Comparison of ENCODE assay signal across 24 cellular contexts in the genomic region with DNA sequence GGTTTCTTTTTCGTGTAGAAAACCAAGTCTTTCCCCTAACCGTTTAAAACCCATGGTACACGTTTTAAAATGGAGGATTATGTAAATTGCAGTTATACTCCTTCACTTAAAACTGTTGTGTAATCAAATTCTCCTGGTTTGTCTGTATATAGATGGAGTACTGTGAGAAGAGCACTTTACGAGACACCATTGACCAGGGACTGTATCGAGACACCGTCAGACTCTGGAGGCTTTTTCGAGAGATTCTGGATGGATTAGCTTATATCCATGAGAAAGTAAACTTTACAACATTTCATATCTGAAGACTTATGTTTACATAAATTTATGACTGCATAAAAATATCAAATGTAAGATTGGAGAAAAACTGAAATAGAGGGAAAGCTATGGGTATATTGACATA.
"Had no signal": no experiment of that assay in that cellular context is flagged by ENCODE, and none has a peak within 500 bp of the region (broad histone marks: within the 10 kb centered on the region; RNA-seq: fewer than 3 reads in every experiment).

No MANE protein-coding gene starts in this region.

- H3K9me3 ChIP-seq: lower lobe of right lung, ovary, right atrium auricular region, right lobe of liver, tibial nerve, uterus had no signal

- H3K79me2 ChIP-seq: hepatocyte had no signal

- H3K27me3 Mint-ChIP-seq: naive thymus-derived CD4-positive, alpha-beta T cell; natural killer cell treated with Interleukin-12 subunit alpha and Interleukin-12 subunit beta and Interleukin-15 and Interleukin-18, amount 100 ng/mL, for 72 hours; progenitor cell of endocrine pancreas; stimulated activated memory B cell treated with anti-CD40 and anti-IgM and Interleukin-4, amounts not matched to agents 10 μg/mL and 1 μg/mL and 100 μg/mL, for 72 hours; stimulated activated naive CD8-positive, alpha-beta T cell treated with anti-CD3 and anti-CD28 coated beads, Interleukin-15, amount 100 ng/mL, for 72 hours; type B pancreatic cell had no signal

- DNase-seq: islet precursor cell; lower lobe of right lung; mammary epithelial cell; mesendoderm; naive thymus-derived CD4-positive, alpha-beta T cell; ovary; right lobe of liver; stimulated activated CD4-positive, alpha-beta T cell treated with anti-CD3 and anti-CD28 coated beads, Interleukin-2, amount 100 ng/mL, for 24 hours; stimulated activated CD4-positive, alpha-beta T cell treated with anti-CD3 and anti-CD28 coated beads, Interleukin-4, amount 100 ng/mL, for 4 hours; stimulated activated CD8-positive, alpha-beta memory T cell treated with anti-CD3 and anti-CD28 coated beads, Interleukin-4, amount 100 ng/mL, for 48 hours; stimulated activated naive CD4-positive, alpha-beta T cell treated with Interleukin-2 at 50 U/mL for 16 hours; stimulated activated naive CD8-positive, alpha-beta T cell treated with anti-CD3 and anti-CD28 coated beads, Interleukin-15, amount 100 ng/mL, for 72 hours; substantia nigra; uterus had no signal

- ATAC-seq: left lobe of liver; lower lobe of right lung; naive thymus-derived CD4-positive, alpha-beta T cell; natural killer cell treated with Interleukin-12 subunit alpha and Interleukin-12 subunit beta and Interleukin-15 and Interleukin-18, amount 100 ng/mL, for 72 hours; right lobe of liver; stimulated activated memory B cell treated with anti-CD40 and anti-IgM and Interleukin-4, amounts not matched to agents 10 μg/mL and 1 μg/mL and 100 μg/mL, for 72 hours; stimulated activated naive CD8-positive, alpha-beta T cell treated with anti-CD3 and anti-CD28 coated beads, Interleukin-15, amount 100 ng/mL, for 72 hours had no signal

- H3K9me3 Mint-ChIP-seq: natural killer cell treated with Interleukin-12 subunit alpha and Interleukin-12 subunit beta and Interleukin-15 and Interleukin-18, amount 100 ng/mL, for 72 hours; stimulated activated memory B cell treated with anti-CD40 and anti-IgM and Interleukin-4, amounts not matched to agents 10 μg/mL and 1 μg/mL and 100 μg/mL, for 72 hours had no signal

- H3K4me3 Mint-ChIP-seq: mesothelial cell of epicardium; naive thymus-derived CD4-positive, alpha-beta T cell; natural killer cell treated with Interleukin-12 subunit alpha and Interleukin-12 subunit beta and Interleukin-15 and Interleukin-18, amount 100 ng/mL, for 72 hours; stimulated activated memory B cell treated with anti-CD40 and anti-IgM and Interleukin-4, amounts not matched to agents 10 μg/mL and 1 μg/mL and 100 μg/mL, for 72 hours; stimulated activated naive CD8-positive, alpha-beta T cell treated with anti-CD3 and anti-CD28 coated beads, Interleukin-15, amount 100 ng/mL, for 72 hours; type B pancreatic cell had no signal

- H3K27ac ChIP-seq: hepatocyte, lower lobe of right lung, ovary, right atrium auricular region, right lobe of liver, tibial nerve, uterus had no signal

- H3K4me3 ChIP-seq: hepatocyte, lower lobe of right lung, ovary, right atrium auricular region, right lobe of liver, smooth muscle cell, tibial nerve, uterus had no signal

- H2AFZ ChIP-seq: hepatocyte had no signal

- H3K27me3 ChIP-seq: hepatocyte, ovary, right atrium auricular region, right lobe of liver, tibial nerve, uterus had no signal

- H3K36me3 ChIP-seq: ovary, uterus had no signal

- H3K4me1 ChIP-seq: lower lobe of right lung, right atrium auricular region, right lobe of liver, tibial nerve, uterus had no signal

- H3K4me2 ChIP-seq: hepatocyte, smooth muscle cell had no signal

- H3K4me1 Mint-ChIP-seq: mesothelial cell of epicardium; naive thymus-derived CD4-positive, alpha-beta T cell; stimulated activated memory B cell treated with anti-CD40 and anti-IgM and Interleukin-4, amounts not matched to agents 10 μg/mL and 1 μg/mL and 100 μg/mL, for 72 hours; stimulated activated naive CD8-positive, alpha-beta T cell treated with anti-CD3 and anti-CD28 coated beads, Interleukin-15, amount 100 ng/mL, for 72 hours had no signal

- H3K27ac Mint-ChIP-seq: mesothelial cell of epicardium; naive thymus-derived CD4-positive, alpha-beta T cell; natural killer cell treated with Interleukin-12 subunit alpha and Interleukin-12 subunit beta and Interleukin-15 and Interleukin-18, amount 100 ng/mL, for 72 hours; progenitor cell of endocrine pancreas; stimulated activated memory B cell treated with anti-CD40 and anti-IgM and Interleukin-4, amounts not matched to agents 10 μg/mL and 1 μg/mL and 100 μg/mL, for 72 hours; type B pancreatic cell had no signal
